Comparison of ENCODE assay signal across 10 cellular contexts in genomic region chr1:55204997-55205396, GRCh38. TPM values are rescaled to one million over a fixed set of nuclear protein-coding genes. Genes with fewer than 3 reads are reported as not detected.
A peak's percentile ranks its signal among the peaks of the same experiment; 100 is the strongest.
DNase-seq lines count a peak whose midpoint lies in the region; ATAC-seq, FAIRE-seq and TF ChIP-seq lines count a peak whose summit lies in the region.
"Had no signal": no experiment of that assay in that cellular context is flagged by ENCODE, and none has a peak within 500 bp of the region (broad histone marks: within the 10 kb centered on the region; RNA-seq: fewer than 3 reads in every experiment).

No MANE protein-coding gene starts in this region.

- intact Hi-C loops in head of caudate nucleus (cut with DNase I): no loop called here

- no peaks in the 10 kb centered on the region for H3K36me3 ChIP-seq in gastroesophageal sphincter

- peak; percentile 89 for ATAC-seq in GM21367 (IDR thresholded peaks at IDR 0.05; ENCODE audit: unreplicated experiment)
- ATAC-seq in HG03378 (IDR thresholded peaks at IDR 0.05; ENCODE audit: unreplicated experiment): peak; percentile 87
- peak; percentile 50 for ATAC-seq in gastroesophageal sphincter

- no peak overlapping the region for H3K4me3 ChIP-seq in gastroesophageal sphincter

- TF ChIP-seq EP300 in gastroesophageal sphincter (IDR thresholded peaks at IDR 0.05): no peak

- no peak overlapping the region for H3K27ac ChIP-seq in gastroesophageal sphincter

- peak; percentile 94 for FAIRE-seq in GM12892 (lab: Jason Lieb, UNC)

- DNase-seq in GM12892 (ENCODE audit: insufficient read length) (no peak), HuH-7.5 (ENCODE audit: low spot score) (no peak), DMS153 treated with DMSO at 0.1 percent for 48 hours (lab: John Stamatoyannopoulos, UW; ENCODE audit: unreplicated experiment) (no peak), head of caudate nucleus (no peak), GDM1 (lab: John Stamatoyannopoulos, UW) (no peak)
- DNase-seq: foreskin melanocyte, NCI-H2081 treated with DMSO at 0.1 percent for 48 hours had no signal

- no peaks in the 10 kb centered on the region for H3K27me3 ChIP-seq in gastroesophageal sphincter

- no peak for TF ChIP-seq POLR2A in GM12892 (IDR thresholded peaks at IDR 0.05; ENCODE audit: low read depth, low read length)
- TF ChIP-seq POLR2A in gastroesophageal sphincter (IDR thresholded peaks at IDR 0.05): no peak

- no peak for TF ChIP-seq CTCF in gastroesophageal sphincter (IDR thresholded peaks at IDR 0.05)

- H3K4me1 ChIP-seq in gastroesophageal sphincter: peaks cover 6 to 86% (median 9%) of the 10 kb centered on the region in 3 donors

- 27 to 33% methylated on average over 1 of the region's 1 CpG for WGBS in gastroesophageal sphincter (ENCODE audit: low coverage in 1 of 2), 2 donors

- no peaks in the 10 kb centered on the region for H3K9me3 ChIP-seq in gastroesophageal sphincter

RNA-seq across cellular contexts. Expression of gene USP24, which starts 10.2 kb away (rescaled TPM):
- 15.8 TPM for polyA plus RNA-seq in GM12892 (2012; ENCODE audit: missing spikeins)
- total RNA-seq in gastroesophageal sphincter: 10 to 100 TPM; 36.8 to 54.8 (median 45.5) TPM
